10 cellular contexts compared by ENCODE assay signal in the genomic region with DNA sequence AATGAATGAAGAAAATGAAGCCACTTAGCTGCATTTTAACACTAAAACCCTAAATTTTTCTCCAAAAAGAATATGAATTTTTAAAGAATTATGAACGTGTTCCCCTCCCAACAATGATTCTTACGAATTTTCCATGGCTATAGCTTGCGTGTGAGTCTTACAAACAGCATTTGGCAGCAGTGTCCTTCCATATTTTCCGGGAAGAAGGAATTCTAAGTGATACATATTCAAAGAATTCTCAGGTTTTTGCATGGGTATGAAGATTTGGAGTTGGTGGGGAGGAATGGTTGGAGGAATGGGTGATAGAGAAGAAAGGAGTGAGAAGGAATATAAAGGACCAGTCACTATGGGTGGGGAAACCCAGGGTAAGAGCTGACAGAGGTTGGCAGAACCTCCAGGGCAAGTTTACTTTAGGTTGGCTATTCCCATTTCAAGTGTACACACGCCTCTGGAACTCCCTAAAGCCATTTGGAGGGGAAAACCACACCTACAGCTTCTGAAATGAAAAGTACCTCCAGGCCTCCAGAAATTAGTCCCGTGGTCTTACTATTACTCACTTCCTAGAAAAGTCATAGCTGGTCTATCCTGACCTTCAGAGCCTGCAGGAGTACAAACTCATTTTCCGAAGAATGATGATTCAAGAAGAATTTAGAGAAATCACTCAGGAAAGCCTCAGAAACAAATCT.
DNase-seq lines count a peak whose midpoint lies in the region; ATAC-seq and TF ChIP-seq lines count a peak whose summit lies in the region.
"Had no signal": no experiment of that assay in that cellular context is flagged by ENCODE, and none has a peak within 500 bp of the region (broad histone marks: within the 10 kb centered on the region; RNA-seq: fewer than 3 reads in every experiment).

No MANE protein-coding gene starts in this region.

- ATAC-seq in GM18870 (IDR thresholded peaks at IDR 0.05; ENCODE audit: unreplicated experiment), result peak; percentile 61
- no peak for ATAC-seq in GM18498 (IDR thresholded peaks at IDR 0.05; ENCODE audit: unreplicated experiment)
- ATAC-seq in GM18519 (IDR thresholded peaks at IDR 0.05; ENCODE audit: low FRiP score, unreplicated experiment), result no peak

- no peak for TF ChIP-seq CTCF in coronary artery (IDR thresholded peaks at IDR 0.05)

- peak overlapping the region; percentile 16 to 24 for H3K27ac ChIP-seq in coronary artery

- H3K4me3 ChIP-seq in coronary artery, result no peak overlapping the region

- peak; percentile 73 for DNase-seq in HS-5 (ENCODE audit: low read depth)
- DNase-seq in coronary artery (ENCODE audit: low spot score), result no peak
- peak; percentile 25 for DNase-seq in stimulated activated CD8-positive, alpha-beta memory T cell treated with anti-CD3 and anti-CD28 coated beads, Interleukin-4, amount 100 ng/mL, for 48 hours
- DNase-seq in mucosa of gallbladder (ENCODE audit: low spot score), result no peak
- DNase-seq: immature natural killer cell, NCI-H1105 treated with DMSO at 0.1 percent for 48 hours, SW 1271 had no signal

Comparison
In these comparisons a context has a peak if more than half of its experiments do, and no peak if none do; other contexts are left out.
1. DNase-seq: peak in HS-5 (single experiment) and stimulated activated CD8-positive, alpha-beta memory T cell treated with anti-CD3 and anti-CD28 coated beads, Interleukin-4, amount 100 ng/mL, for 48 hours (single experiment); none in coronary artery (single experiment) and mucosa of gallbladder (single experiment).